ENCODE assay signal across 17 cellular contexts in genomic region chr17:17679748-17680147, GRCh38. TPM values are rescaled to one million over a fixed set of nuclear protein-coding genes. Genes with fewer than 3 reads are reported as not detected.
A peak's percentile ranks its signal among the peaks of the same experiment; 100 is the strongest.
DNase-seq lines count a peak whose midpoint lies in the region; ATAC-seq and TF ChIP-seq lines count a peak whose summit lies in the region.
"Had no signal": no experiment of that assay in that cellular context is flagged by ENCODE, and none has a peak within 500 bp of the region (broad histone marks: within the 10 kb centered on the region; RNA-seq: fewer than 3 reads in every experiment).

No MANE protein-coding gene starts in this region.

- H4K20me1 ChIP-seq in neural progenitor cell (ENCODE audit: low read depth) = peaks cover 19% of the 10 kb centered on the region

- no peaks in the 10 kb centered on the region for H3K9me3 Mint-ChIP-seq in CD4-positive, CD25-positive, alpha-beta regulatory T cell
- no peaks in the 10 kb centered on the region for H3K9me3 Mint-ChIP-seq in CD4-positive, alpha-beta T cell
- H3K9me3 Mint-ChIP-seq in endodermal cell (no peaks in the 10 kb centered on the region), neural progenitor cell (no peaks in the 10 kb centered on the region)
- H3K9me3 Mint-ChIP-seq: CD8-positive, alpha-beta memory T cell; HFFc6 had no signal

- peaks cover 9% of the 10 kb centered on the region for H3K27me3 Mint-ChIP-seq in CD4-positive, CD25-positive, alpha-beta regulatory T cell
- H3K27me3 Mint-ChIP-seq in CD4-positive, alpha-beta T cell = no peaks in the 10 kb centered on the region
- H3K27me3 Mint-ChIP-seq in endodermal cell (ENCODE audit: insufficient read depth) (peaks cover 64% of the 10 kb centered on the region), neural progenitor cell (ENCODE audit: insufficient read depth, low read depth) (peaks cover 12% of the 10 kb centered on the region)

- CTCF ChIA-PET in CD4-positive, alpha-beta T cell (lab: Charles Lee) = interaction anchor here (1.3 kb wide), 1 partner anchor 240 kb away, joined by 3 read pairs; no protein-coding TSS in a partner anchor
- CTCF ChIA-PET in GM10248 (lab: Yijun Ruan, JAX) = interaction anchor here (0.9 to 5.0 kb wide), 21 partner anchors 9 to 357 kb away, joined by 3 to 57 read pairs (median 7); no protein-coding TSS in a partner anchor

- H3K4me1 Mint-ChIP-seq in CD4-positive, CD25-positive, alpha-beta regulatory T cell = peaks cover 0 to 36% (median 17%) of the 10 kb centered on the region in 4 donors
- peaks cover 42% of the 10 kb centered on the region for H3K4me1 Mint-ChIP-seq in CD4-positive, alpha-beta T cell (ENCODE audit: low read depth)
- H3K4me1 Mint-ChIP-seq in endodermal cell = peaks cover 18% of the 10 kb centered on the region
- H3K4me1 Mint-ChIP-seq in neural progenitor cell = peaks cover 47% of the 10 kb centered on the region

- H3K9ac ChIP-seq in endodermal cell (ENCODE audit: extremely low read depth, low read length, poor library complexity, severe bottlenecking) (no peak overlapping the region), neural progenitor cell (no peak overlapping the region)

- H3K36me3 ChIP-seq in CD4-positive, CD25-positive, alpha-beta regulatory T cell (ENCODE audit: control insufficient read depth, insufficient read depth, low read length) = no peaks in the 10 kb centered on the region
- H3K36me3 ChIP-seq in endodermal cell (ENCODE audit: control insufficient read depth, insufficient read depth, low read length) (peaks cover 2% of the 10 kb centered on the region), neural progenitor cell (no peaks in the 10 kb centered on the region)

- H3K79me2 ChIP-seq in neural progenitor cell (ENCODE audit: low read depth) = peaks cover 20% of the 10 kb centered on the region

- ATAC-seq in CD4-positive, CD25-positive, alpha-beta regulatory T cell (ENCODE audit: low read depth in 2 of 2) = no peak
- no peak for ATAC-seq in CD4-positive, alpha-beta T cell (ENCODE audit: poor library complexity)
- ATAC-seq in GM21786 (IDR thresholded peaks at IDR 0.05; ENCODE audit: unreplicated experiment) = no peak

- no peaks in the 10 kb centered on the region for H3K36me3 Mint-ChIP-seq in CD4-positive, CD25-positive, alpha-beta regulatory T cell
- H3K36me3 Mint-ChIP-seq in CD4-positive, alpha-beta T cell (ENCODE audit: low read depth) = peaks cover 5% of the 10 kb centered on the region
- H3K36me3 Mint-ChIP-seq in endodermal cell (ENCODE audit: low read depth) (peaks cover 3% of the 10 kb centered on the region), neural progenitor cell (no peaks in the 10 kb centered on the region)

- H3K4me3 Mint-ChIP-seq in CD4-positive, CD25-positive, alpha-beta regulatory T cell = peak overlapping the region in 3 of 4 donors; percentile 11 to 91 (median 66)
- peak overlapping the region; percentile 54 for H3K4me3 Mint-ChIP-seq in CD4-positive, alpha-beta T cell
- H3K4me3 Mint-ChIP-seq in endodermal cell (no peak overlapping the region), neural progenitor cell (peak overlapping the region; percentile 72)
- H3K4me3 Mint-ChIP-seq: HFFc6 had no signal

- H2AFZ ChIP-seq in neural progenitor cell (replicated peaks) = no peak overlapping the region

- DNase-seq in CD4-positive, CD25-positive, alpha-beta regulatory T cell = no peak
- DNase-seq in CD4-positive, alpha-beta T cell = no peak
- peak; percentile 41 for DNase-seq in endodermal cell
- no peak for DNase-seq in neural progenitor cell (ENCODE audit: low spot score)
- no peak for DNase-seq in NCI-H1436 (lab: John Stamatoyannopoulos, UW)
- no peak for DNase-seq in NCI-H2107 treated with DMSO at 0.1 percent for 48 hours (lab: John Stamatoyannopoulos, UW; ENCODE audit: unreplicated experiment)
- DNase-seq in GM10248 (ENCODE audit: extremely low spot score) = no peak
- DNase-seq: C1 segment of cervical spinal cord; CD8-positive, alpha-beta memory T cell; DMS 273 treated with DMSO at 0.1 percent for 48 hours; DMS79; EL; GDM1; GOT3; HFFc6 had no signal

- POLR2A ChIA-PET in CD4-positive, alpha-beta T cell (lab: Charles Lee) = no interaction called here
- POLR2A ChIA-PET in GM10248 (lab: Yijun Ruan, JAX) = interaction anchor here (0.6 to 0.7 kb wide), 2 partner anchors 12 to 342 kb away, joined by 3 read pairs; no protein-coding TSS in a partner anchor

- no peaks in the 10 kb centered on the region for H3K9me3 ChIP-seq in CD4-positive, CD25-positive, alpha-beta regulatory T cell (ENCODE audit: control insufficient read depth in 2 of 2, low read length in 2 of 2)
- H3K9me3 ChIP-seq in CD4-positive, alpha-beta T cell (ENCODE audit: control insufficient read depth, low read length) = no peaks in the 10 kb centered on the region
- H3K9me3 ChIP-seq in endodermal cell (ENCODE audit: control insufficient read depth, low read length) = no peaks in the 10 kb centered on the region
- H3K9me3 ChIP-seq in neural progenitor cell (ENCODE audit: low read depth) = no peaks in the 10 kb centered on the region
- H3K9me3 ChIP-seq: HAP-1 had no signal

- no peak for TF ChIP-seq CTCF in CD4-positive, alpha-beta T cell (IDR thresholded peaks at IDR 0.05)
- TF ChIP-seq CTCF in endodermal cell (conservative IDR thresholded peaks at IDR 0.05) (no peak), neural progenitor cell (IDR thresholded peaks at IDR 0.05) (no peak), GM10248 (IDR thresholded peaks at IDR 0.05; ENCODE audit: control extremely low read depth, extremely low read depth, low read depth, missing control alignments) (no peak)

- no peak overlapping the region for H3K4me3 ChIP-seq in CD4-positive, CD25-positive, alpha-beta regulatory T cell (ENCODE audit: low read depth, low read length)
- no peak overlapping the region for H3K4me3 ChIP-seq in endodermal cell (ENCODE audit: low read length)
- H3K4me3 ChIP-seq in neural progenitor cell = no peak overlapping the region
- H3K4me3 ChIP-seq: HAP-1 had no signal

- 81 to 95% methylated on average over 5 of the region's 6 CpGs for WGBS in endodermal cell (ENCODE audit: insufficient coverage in 1 of 2, insufficient read length in 1 of 2), 2 experiments

- no peak overlapping the region for H3K27ac Mint-ChIP-seq in CD4-positive, CD25-positive, alpha-beta regulatory T cell
- H3K27ac Mint-ChIP-seq in CD4-positive, alpha-beta T cell = peak overlapping the region; percentile 33
- H3K27ac Mint-ChIP-seq in endodermal cell (no peak overlapping the region), neural progenitor cell (no peak overlapping the region)
- H3K27ac Mint-ChIP-seq: HFFc6 had no signal

- H3F3A ChIP-seq in neural progenitor cell (ENCODE audit: low read depth) = peaks cover 20% of the 10 kb centered on the region

- intact Hi-C loops in CD4-positive, alpha-beta T cell (cut with DNase I, micrococcal nuclease) = loop anchor here in 1 of 2 experiments (5.0 kb wide), 2 partner anchors 98 to 113 kb away; no protein-coding TSS in a partner anchor

- no peak overlapping the region for H3K4me2 ChIP-seq in neural progenitor cell

- no peaks in the 10 kb centered on the region for H3K27me3 ChIP-seq in CD4-positive, CD25-positive, alpha-beta regulatory T cell (ENCODE audit: control insufficient read depth, insufficient read depth, low read length)
- no peaks in the 10 kb centered on the region for H3K27me3 ChIP-seq in CD4-positive, alpha-beta T cell (ENCODE audit: control insufficient read depth, insufficient read depth, low read length)
- peaks cover 24% of the 10 kb centered on the region for H3K27me3 ChIP-seq in endodermal cell (ENCODE audit: control insufficient read depth, insufficient read depth, low read length, poor library complexity, severe bottlenecking)
- peaks cover 92% of the 10 kb centered on the region for H3K27me3 ChIP-seq in neural progenitor cell

- H3K4me1 ChIP-seq in CD4-positive, CD25-positive, alpha-beta regulatory T cell (ENCODE audit: control insufficient read depth, insufficient read depth, low read length, poor library complexity, severe bottlenecking) = peaks cover 26% of the 10 kb centered on the region
- H3K4me1 ChIP-seq in endodermal cell (ENCODE audit: control insufficient read depth, insufficient read depth, low read length) (peaks cover 8% of the 10 kb centered on the region), neural progenitor cell (peaks cover 10% of the 10 kb centered on the region)

- H3K27ac ChIP-seq in CD4-positive, CD25-positive, alpha-beta regulatory T cell (ENCODE audit: insufficient read depth, low read length, poor library complexity, severe bottlenecking) = no peak overlapping the region
- H3K27ac ChIP-seq in CD4-positive, alpha-beta T cell (ENCODE audit: low read depth, low read length) = no peak overlapping the region
- H3K27ac ChIP-seq in endodermal cell (ENCODE audit: low read depth, low read length) (no peak overlapping the region), neural progenitor cell (no peak overlapping the region)

RNA-seq across cellular contexts. Expression of gene RAI1, which starts 1.5 kb away (rescaled TPM):
- total RNA-seq in CD4-positive, CD25-positive, alpha-beta regulatory T cell = 11.4 TPM
- polyA plus RNA-seq in CD4-positive, CD25-positive, alpha-beta regulatory T cell = 1 to 10 TPM in 3 of 4 donors, under 1 TPM in 1; 0.80 to 1.2 (median 1.1) TPM
- total RNA-seq in CD4-positive, alpha-beta T cell = 10 to 100 TPM; 19.3 to 25.2 TPM
- 10 to 100 TPM; 35.9 to 42.9 TPM for total RNA-seq in endodermal cell
- 34.4 TPM for polyA plus RNA-seq in endodermal cell (2013, experiment 1 of 2)
- 37.1 TPM for polyA plus RNA-seq in endodermal cell (2013, experiment 2 of 2)
- total RNA-seq in neural progenitor cell (ENCODE audit: low replicate concordance) = 18.0 and 27.4 TPM in 2 replicates
